Comparison of ENCODE assay signal across 9 cellular contexts in the genomic region with DNA sequence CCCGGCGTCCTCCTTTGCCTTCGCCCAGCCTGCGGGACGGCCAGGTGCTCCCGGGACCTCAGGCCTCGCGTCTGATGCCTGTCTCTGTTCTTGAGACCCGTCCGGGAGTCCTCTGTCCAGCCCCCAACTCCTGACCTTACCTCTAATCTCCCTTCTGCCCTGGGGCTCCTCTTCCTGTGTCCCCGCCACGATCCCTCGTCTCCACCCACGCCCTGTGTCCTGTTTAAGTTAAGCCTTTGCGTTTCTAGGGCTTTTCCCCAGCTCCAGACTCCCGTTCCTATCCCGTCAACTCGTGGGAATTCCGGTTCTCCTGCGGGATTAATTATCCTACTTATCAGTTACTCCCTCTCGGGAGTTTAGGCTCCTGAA. TPM values are rescaled to one million over a fixed set of nuclear protein-coding genes. Genes with fewer than 3 reads are reported as not detected.
DNase-seq lines count a peak whose midpoint lies in the region; ATAC-seq, FAIRE-seq and TF ChIP-seq lines count a peak whose summit lies in the region.
"Had no signal": no experiment of that assay in that cellular context is flagged by ENCODE, and none has a peak within 500 bp of the region (broad histone marks: within the 10 kb centered on the region; RNA-seq: fewer than 3 reads in every experiment).

No MANE protein-coding gene starts in this region.

- peak overlapping the region; percentile 100 for H3K27ac Mint-ChIP-seq in endothelial cell (ENCODE audit: unreplicated experiment)

- H3K4me2 ChIP-seq in OCI-LY1 (ENCODE audit: low read length): peak overlapping the region; percentile 96

- H3K9ac ChIP-seq in OCI-LY1 (ENCODE audit: low read length): peak overlapping the region; percentile 87

- FAIRE-seq in pancreas (lab: Jason Lieb, UNC) (no peak), frontal cortex (lab: Jason Lieb, UNC) (no peak)

- peaks cover 32% of the 10 kb centered on the region for H3K27me3 Mint-ChIP-seq in endothelial cell (ENCODE audit: unreplicated experiment)

- H3F3A ChIP-seq in OCI-LY1 (ENCODE audit: insufficient read depth, low read length): no peaks in the 10 kb centered on the region

- no peaks in the 10 kb centered on the region for H4K20me1 ChIP-seq in OCI-LY1 (ENCODE audit: insufficient read depth, low read length)

- no peaks in the 10 kb centered on the region for H3K9me3 Mint-ChIP-seq in endothelial cell (ENCODE audit: unreplicated experiment)

- no peaks in the 10 kb centered on the region for H3K9me2 ChIP-seq in OCI-LY1 (ENCODE audit: low read depth, low read length)

- no peak for ATAC-seq in pancreas

- peaks cover 41% of the 10 kb centered on the region for H3K36me3 Mint-ChIP-seq in endothelial cell (ENCODE audit: low read depth, unreplicated experiment)

- H3K9me3 ChIP-seq in OCI-LY1 (ENCODE audit: low read length) (no peaks in the 10 kb centered on the region), pancreas (no peaks in the 10 kb centered on the region)

- no peak overlapping the region for H2AFZ ChIP-seq in OCI-LY1 (ENCODE audit: low read length)

- H3K4me3 Mint-ChIP-seq in endothelial cell (ENCODE audit: unreplicated experiment): peak overlapping the region; percentile 100

- 0% methylated on average over 21 of the region's 21 CpGs for WGBS in pancreas, 2 donors

- TF ChIP-seq CTCF in GM06990 (IDR thresholded peaks at IDR 0.05; ENCODE audit: insufficient read depth, low read length, poor library complexity, severe bottlenecking): no peak
- no peak for TF ChIP-seq CTCF in OCI-LY1 (IDR thresholded peaks at IDR 0.05; ENCODE audit: low read length)
- no peak for TF ChIP-seq CTCF in endothelial cell (IDR thresholded peaks at IDR 0.05; ENCODE audit: unreplicated experiment)
- TF ChIP-seq CTCF in pancreas (IDR thresholded peaks at IDR 0.05): no peak

- no peak overlapping the region for H3K27ac ChIP-seq in OCI-LY1 (ENCODE audit: low read depth, low read length, poor library complexity, severe bottlenecking)
- peak overlapping the region; percentile 91 to 99 (median 96) for H3K27ac ChIP-seq in pancreas

- H3K4me3 ChIP-seq in GM06990 (replicated peaks; ENCODE audit: low read depth, low read length) (peak overlapping the region; percentile 99), OCI-LY1 (ENCODE audit: low read depth, low read length, poor library complexity, severe bottlenecking) (peak overlapping the region; percentile 79), pancreas (peak overlapping the region; percentile 59 to 94 (median 77))

- peaks cover 35% of the 10 kb centered on the region for H3K36me3 ChIP-seq in GM06990 (ENCODE audit: control insufficient read depth, insufficient read depth, low read length)
- H3K36me3 ChIP-seq in OCI-LY1 (ENCODE audit: insufficient read depth, low read length): peaks cover 61% of the 10 kb centered on the region
- peaks cover 7 to 29% (median 24%) of the 10 kb centered on the region in 3 donors for H3K36me3 ChIP-seq in pancreas

- DNase-seq in GM06990 (ENCODE audit: extremely low read depth, insufficient read length): no peak
- no peak for DNase-seq in endothelial cell (ENCODE audit: low spot score)
- no peak for DNase-seq in pancreas
- DNase-seq in SW 1271 (lab: John Stamatoyannopoulos, UW): no peak
- DNase-seq in frontal cortex (ENCODE audit: low spot score in 2 of 2): no peak
- DNase-seq in HT-29 (ENCODE audit: low spot score): no peak
- no peak for DNase-seq in NCI-H1436 (lab: John Stamatoyannopoulos, UW)

- peaks cover 32% of the 10 kb centered on the region for H3K4me1 Mint-ChIP-seq in endothelial cell (ENCODE audit: unreplicated experiment)

- intact Hi-C loops in pancreas (cut with DNase I): no loop called here

- H3K27me3 ChIP-seq in GM06990 (replicated peaks; ENCODE audit: control insufficient read depth, insufficient read depth, low read length) (no peaks in the 10 kb centered on the region), OCI-LY1 (ENCODE audit: insufficient read depth, low read length) (no peaks in the 10 kb centered on the region), pancreas (no peaks in the 10 kb centered on the region)

- H3K79me2 ChIP-seq in OCI-LY1 (ENCODE audit: insufficient read depth, low read length): peaks cover 44% of the 10 kb centered on the region

- peaks cover 31% of the 10 kb centered on the region for H3K4me1 ChIP-seq in OCI-LY1 (ENCODE audit: insufficient read depth, low read length, severe bottlenecking)
- peaks cover 18 to 39% (median 32%) of the 10 kb centered on the region in 3 donors for H3K4me1 ChIP-seq in pancreas

RNA-seq across cellular contexts. Expression of a gene that starts 0.7 kb away (rescaled TPM):
- total RNA-seq in endothelial cell (ENCODE audit: unreplicated experiment) (162 TPM), pancreas (100 to 1,000 TPM in 4 of 6 donors, 10 to 100 TPM in 2; 64.8 to 173 (median 129) TPM), frontal cortex (17.1 TPM)
- polyA plus RNA-seq in pancreas: 100 to 1,000 TPM; 313 to 657 TPM
- 153 TPM in 2 replicates for total RNA-seq in HT-29 (2014; rRNA removed; shearing (Covaris generic))

RNA-seq across cellular contexts. Expression of a gene that starts 13.9 kb away (rescaled TPM):
- total RNA-seq in endothelial cell (ENCODE audit: unreplicated experiment) (3.4 TPM), pancreas (10 to 100 TPM in 5 of 6 donors, 1 to 10 TPM in 1; 8.6 to 23.4 (median 16.9) TPM), frontal cortex (4.5 TPM)
- polyA plus RNA-seq in pancreas: 10 to 100 TPM in 1 of 2 donors, 1 to 10 TPM in 1; 4.2 to 12.1 TPM
- 40.2 and 46.4 TPM in 2 replicates for total RNA-seq in HT-29 (2014; rRNA removed; shearing (Covaris generic))

RNA-seq across cellular contexts. Expression of a gene that starts 23.4 kb away (rescaled TPM):
- total RNA-seq in endothelial cell (ENCODE audit: unreplicated experiment) (21.4 TPM), pancreas (10 to 100 TPM in 4 of 6 donors, 1 to 10 TPM in 2; 8.2 to 48.0 (median 20.4) TPM), frontal cortex (4.1 TPM)
- polyA plus RNA-seq in pancreas: 10 to 100 TPM in 1 of 2 donors, 1 to 10 TPM in 1; 7.5 to 15.1 TPM
- total RNA-seq in HT-29 (2014; rRNA removed; shearing (Covaris generic)): 59.0 and 72.4 TPM in 2 replicates
- total RNA-seq: T-helper 2 cell treated with Interferon-gamma antibody and Interleukin-4, amounts not matched to agents 100 ng/mL and 5 ng/mL, for 36 hours had no signal

RNA-seq across cellular contexts. Expression of a gene that starts 34.4 kb away (rescaled TPM):
- total RNA-seq in endothelial cell (ENCODE audit: unreplicated experiment) (10.4 TPM), pancreas (10 to 100 TPM; 20.8 to 38.1 (median 24.6) TPM), frontal cortex (65.2 TPM)
- 10 to 100 TPM; 40.0 to 78.0 TPM for polyA plus RNA-seq in pancreas
- not detected in 2 replicates for total RNA-seq in HT-29 (2014; rRNA removed; shearing (Covaris generic))

RNA-seq across cellular contexts. Expression of a gene that starts 52.9 kb away (rescaled TPM):
- total RNA-seq in endothelial cell (ENCODE audit: unreplicated experiment) (not detected), pancreas (not detected), frontal cortex (0.82 TPM)
- not detected for polyA plus RNA-seq in pancreas
- total RNA-seq in HT-29 (2014; rRNA removed; shearing (Covaris generic)): not detected in 2 replicates
